Comparison of ENCODE assay signal across 28 cellular contexts in genomic region chr10:2920166-2920565, GRCh38.
"Had no signal": no experiment of that assay in that cellular context is flagged by ENCODE, and none has a peak within 500 bp of the region (broad histone marks: within the 10 kb centered on the region; RNA-seq: fewer than 3 reads in every experiment).

No MANE protein-coding gene starts in this region.

- H3K4me3 Mint-ChIP-seq: mesothelial cell of epicardium; naive thymus-derived CD8-positive, alpha-beta T cell; stimulated activated memory B cell treated with anti-CD40 and anti-IgM and Interleukin-4, amounts not matched to agents 10 μg/mL and 1 μg/mL and 100 μg/mL, for 72 hours; stimulated activated naive CD8-positive, alpha-beta T cell treated with anti-CD3 and anti-CD28 coated beads, Interleukin-15, Interleukin-2, amounts not matched to agents 100 ng/mL and 50 ng/mL, for 24 hours had no signal

- H3K27ac Mint-ChIP-seq: mesothelial cell of epicardium; naive thymus-derived CD8-positive, alpha-beta T cell; progenitor cell of endocrine pancreas; stimulated activated memory B cell treated with anti-CD40 and anti-IgM and Interleukin-4, amounts not matched to agents 10 μg/mL and 1 μg/mL and 100 μg/mL, for 72 hours; stimulated activated naive CD8-positive, alpha-beta T cell treated with anti-CD3 and anti-CD28 coated beads, Interleukin-15, Interleukin-2, amounts not matched to agents 100 ng/mL and 50 ng/mL, for 24 hours had no signal

- H3K27me3 ChIP-seq: foreskin keratinocyte, hepatocyte, tibial nerve, upper lobe of left lung, uterus had no signal

- H3K4me1 Mint-ChIP-seq: mesothelial cell of epicardium; stimulated activated memory B cell treated with anti-CD40 and anti-IgM and Interleukin-4, amounts not matched to agents 10 μg/mL and 1 μg/mL and 100 μg/mL, for 72 hours had no signal

- H3K36me3 Mint-ChIP-seq: mesothelial cell of epicardium; naive thymus-derived CD8-positive, alpha-beta T cell; stimulated activated memory B cell treated with anti-CD40 and anti-IgM and Interleukin-4, amounts not matched to agents 10 μg/mL and 1 μg/mL and 100 μg/mL, for 72 hours had no signal

- H3K4me3 ChIP-seq: dorsolateral prefrontal cortex, esophagus muscularis mucosa, gastroesophageal sphincter, heart left ventricle, hepatocyte, mucosa of descending colon, spleen, thoracic aorta, tibial nerve, upper lobe of left lung, uterus had no signal

- ATAC-seq: foreskin keratinocyte; gastroesophageal sphincter; heart left ventricle; left lobe of liver; naive thymus-derived CD8-positive, alpha-beta T cell; sciatic nerve; stimulated activated memory B cell treated with anti-CD40 and anti-IgM and Interleukin-4, amounts not matched to agents 10 μg/mL and 1 μg/mL and 100 μg/mL, for 72 hours had no signal

- H3K27ac ChIP-seq: dorsolateral prefrontal cortex, esophagus muscularis mucosa, foreskin keratinocyte, gastroesophageal sphincter, heart left ventricle, hepatocyte, parathyroid adenoma, thoracic aorta, tibial nerve, upper lobe of left lung, uterus had no signal

- H3K9me3 Mint-ChIP-seq: mesothelial cell of epicardium; naive thymus-derived CD8-positive, alpha-beta T cell; stimulated activated memory B cell treated with anti-CD40 and anti-IgM and Interleukin-4, amounts not matched to agents 10 μg/mL and 1 μg/mL and 100 μg/mL, for 72 hours; stimulated activated naive CD8-positive, alpha-beta T cell treated with anti-CD3 and anti-CD28 coated beads, Interleukin-15, Interleukin-2, amounts not matched to agents 100 ng/mL and 50 ng/mL, for 24 hours had no signal

- H3K9me3 ChIP-seq: esophagus muscularis mucosa, gastroesophageal sphincter, heart left ventricle, mucosa of descending colon, spleen, thoracic aorta, tibial nerve, upper lobe of left lung, uterus had no signal

- FAIRE-seq: colon, endothelial cell of umbilical vein, kidney had no signal

- DNase-seq: cerebellar nuclear complex; dorsolateral prefrontal cortex; effector CD8-positive, alpha-beta T cell; heart left ventricle; kidney; mesenchymal stem cell; naive thymus-derived CD8-positive, alpha-beta T cell; occipital lobe; spleen; stimulated activated CD4-positive, alpha-beta T cell treated with anti-CD3 and anti-CD28 coated beads, Interleukin-4, amount 100 ng/mL, for 4 hours; upper lobe of left lung; uterus had no signal

- H3K4me1 ChIP-seq: esophagus muscularis mucosa, foreskin keratinocyte, gastroesophageal sphincter, parathyroid adenoma, tibial nerve, uterus had no signal

- H3K36me3 ChIP-seq: esophagus muscularis mucosa, gastroesophageal sphincter, heart left ventricle, spleen, thoracic aorta, tibial nerve, upper lobe of left lung, uterus had no signal
